Comparison of ENCODE assay signal across 16 cellular contexts in the genomic region with DNA sequence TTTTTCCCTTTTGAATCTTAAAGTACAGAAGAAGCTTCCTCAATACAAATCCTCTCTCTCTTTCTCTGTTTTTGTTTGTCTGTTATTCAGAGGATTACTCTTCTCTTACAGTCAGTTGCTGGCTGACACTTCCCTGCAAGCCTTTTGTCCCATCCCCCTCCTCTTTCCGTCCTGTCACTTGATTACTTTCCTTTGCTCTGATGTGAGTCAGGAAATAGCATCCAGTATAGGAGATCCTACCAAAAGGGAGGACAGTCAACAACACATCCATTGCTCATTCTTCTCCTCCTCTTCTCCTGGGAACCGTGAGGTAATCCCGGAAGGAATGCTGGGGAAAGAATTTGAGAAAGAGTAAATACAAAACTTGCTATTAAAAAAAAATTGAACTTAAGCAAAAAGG.
DNase-seq lines count a peak whose midpoint lies in the region; ATAC-seq, FAIRE-seq and TF ChIP-seq lines count a peak whose summit lies in the region.
"Had no signal": no experiment of that assay in that cellular context is flagged by ENCODE, and none has a peak within 500 bp of the region (broad histone marks: within the 10 kb centered on the region; RNA-seq: fewer than 3 reads in every experiment).

No MANE protein-coding gene starts in this region.

- no peaks in the 10 kb centered on the region for H3K36me3 Mint-ChIP-seq in naive thymus-derived CD8-positive, alpha-beta T cell
- no peaks in the 10 kb centered on the region for H3K36me3 Mint-ChIP-seq in glutamatergic neuron (ENCODE audit: unreplicated experiment)
- H3K36me3 Mint-ChIP-seq: CD4-positive, alpha-beta memory T cell had no signal

- H3K27ac Mint-ChIP-seq in naive thymus-derived CD8-positive, alpha-beta T cell, result no peak overlapping the region
- H3K27ac Mint-ChIP-seq in glutamatergic neuron (ENCODE audit: unreplicated experiment), result no peak overlapping the region
- H3K27ac Mint-ChIP-seq: CD4-positive, alpha-beta memory T cell had no signal

- H3K36me3 ChIP-seq in BE2C, result no peaks in the 10 kb centered on the region
- H3K36me3 ChIP-seq: SJSA1, upper lobe of right lung had no signal

- H3K4me1 Mint-ChIP-seq in naive thymus-derived CD8-positive, alpha-beta T cell, result no peaks in the 10 kb centered on the region
- no peaks in the 10 kb centered on the region for H3K4me1 Mint-ChIP-seq in glutamatergic neuron (ENCODE audit: low read depth, unreplicated experiment)
- H3K4me1 Mint-ChIP-seq: CD4-positive, alpha-beta memory T cell; central memory CD8-positive, alpha-beta T cell had no signal

- no peak for FAIRE-seq in RCC 7860 (lab: Jason Lieb, UNC)
- FAIRE-seq: frontal cortex had no signal

- no peak overlapping the region for H3K4me3 Mint-ChIP-seq in naive thymus-derived CD8-positive, alpha-beta T cell
- H3K4me3 Mint-ChIP-seq in glutamatergic neuron (ENCODE audit: unreplicated experiment), result no peak overlapping the region
- H3K4me3 Mint-ChIP-seq: CD4-positive, alpha-beta memory T cell; central memory CD8-positive, alpha-beta T cell had no signal

- TF ChIP-seq CTCF in fibroblast of the aortic adventitia (IDR thresholded peaks at IDR 0.05; ENCODE audit: insufficient read depth, low read length) (no peak), glutamatergic neuron (IDR thresholded peaks at IDR 0.05; ENCODE audit: partially characterized antibody, unreplicated experiment) (no peak), BE2C (IDR thresholded peaks at IDR 0.05; ENCODE audit: low read depth, low read length) (no peak)

- no peaks in the 10 kb centered on the region for H3K9me3 ChIP-seq in BE2C
- H3K9me3 ChIP-seq: SJSA1, upper lobe of right lung had no signal

- no peaks in the 10 kb centered on the region for H3K27me3 ChIP-seq in BE2C
- H3K27me3 ChIP-seq: SJSA1, upper lobe of right lung had no signal

- no peaks in the 10 kb centered on the region for H3K27me3 Mint-ChIP-seq in naive thymus-derived CD8-positive, alpha-beta T cell
- no peaks in the 10 kb centered on the region for H3K27me3 Mint-ChIP-seq in glutamatergic neuron (ENCODE audit: unreplicated experiment)
- H3K27me3 Mint-ChIP-seq: CD4-positive, alpha-beta memory T cell; central memory CD8-positive, alpha-beta T cell had no signal

- DNase-seq in GM03348 (ENCODE audit: low spot score) (peak; percentile 14), RCC 7860 (ENCODE audit: low spot score) (peak; percentile 36), fibroblast of the aortic adventitia (ENCODE audit: low read depth) (peak; percentile 17), non-pigmented ciliary epithelial cell (ENCODE audit: low read depth) (peak; percentile 23), glutamatergic neuron (no peak), BE2C (no peak), activated gamma-delta T cell (lab: John Stamatoyannopoulos, UW) (no peak)
- no peak for DNase-seq in naive thymus-derived CD8-positive, alpha-beta T cell
- DNase-seq: CD4-positive, alpha-beta memory T cell; midbrain; NCI-H524; upper lobe of right lung had no signal

- H3K4me1 ChIP-seq in BE2C, result no peaks in the 10 kb centered on the region
- H3K4me1 ChIP-seq: upper lobe of right lung had no signal

- POLR2A ChIA-PET in naive thymus-derived CD8-positive, alpha-beta T cell (lab: Charles Lee), result no interaction called here

- H3K9me3 Mint-ChIP-seq in naive thymus-derived CD8-positive, alpha-beta T cell, result no peaks in the 10 kb centered on the region
- no peaks in the 10 kb centered on the region for H3K9me3 Mint-ChIP-seq in glutamatergic neuron (ENCODE audit: unreplicated experiment)

- H3K4me3 ChIP-seq in fibroblast of the aortic adventitia (ENCODE audit: low read depth, low read length), result no peak overlapping the region
- no peak overlapping the region for H3K4me3 ChIP-seq in BE2C (ENCODE audit: low read depth, low read length)
- H3K4me3 ChIP-seq: SJSA1, skin epidermis, upper lobe of right lung had no signal

- ATAC-seq in naive thymus-derived CD8-positive, alpha-beta T cell, result no peak
- ATAC-seq: upper lobe of right lung had no signal

Comparison
In these comparisons a context has a peak if more than half of its experiments do, and no peak if none do; other contexts are left out.
1. DNase-seq: peak in GM03348 (single experiment), RCC 7860 (single experiment), fibroblast of the aortic adventitia (single experiment) and non-pigmented ciliary epithelial cell (single experiment); none in naive thymus-derived CD8-positive, alpha-beta T cell (0 of 10), glutamatergic neuron (single experiment), BE2C (single experiment) and activated gamma-delta T cell (single experiment).